Comparison of ENCODE assay signal across 11 cellular contexts in genomic region chr2:169707626-169708025, GRCh38. TPM values are rescaled to one million over a fixed set of nuclear protein-coding genes. Genes with fewer than 3 reads are reported as not detected.
"Had no signal": no experiment of that assay in that cellular context is flagged by ENCODE, and none has a peak within 500 bp of the region (broad histone marks: within the 10 kb centered on the region; RNA-seq: fewer than 3 reads in every experiment).

No MANE protein-coding gene starts in this region.

- H3K27me3 Mint-ChIP-seq: IgD-negative memory B cell had no signal

- H2AFZ ChIP-seq: GM23248 had no signal

- ATAC-seq: HCT116, HepG2 had no signal

- H3K27ac ChIP-seq: GM23248, HL-60 had no signal

- H3K4me3 ChIP-seq: GM23248, HAP-1 had no signal

- H3K4me3 Mint-ChIP-seq: HFFc6, IgD-negative memory B cell had no signal

- H3K27ac Mint-ChIP-seq: HFFc6, IgD-negative memory B cell had no signal

- H3K9ac ChIP-seq: GM23248 had no signal

- H3K4me1 ChIP-seq: HAP-1 had no signal

- H3K9me3 Mint-ChIP-seq: HFFc6 had no signal

- H3K36me3 ChIP-seq: HAP-1 had no signal

- H3K4me1 Mint-ChIP-seq: IgD-negative memory B cell had no signal

- DNase-seq: GM23248, GOT3, H7, HFFc6 had no signal

RNA-seq across cellular contexts. Expression of gene CFAP210, which starts 13.4 kb away (rescaled TPM):
- total RNA-seq: GM23248, H4, HT1080 had no signal
- polyA plus RNA-seq: HepG2, IgD-negative memory B cell had no signal
